8 cellular contexts compared by ENCODE assay signal in genomic region chr15:90931737-90932659, GRCh38. TPM values are rescaled to one million over a fixed set of nuclear protein-coding genes. Genes with fewer than 3 reads are reported as not detected.
A peak's percentile ranks its signal among the peaks of the same experiment; 100 is the strongest.
DNase-seq lines count a peak whose midpoint lies in the region; ATAC-seq, FAIRE-seq and TF ChIP-seq lines count a peak whose summit lies in the region.

TSS of gene HDDC3 (minus strand) at chr15:90932549. CDS start at chr15:90932540, 9 bp downstream.

- H3K36me3 ChIP-seq in HUES64 (ENCODE audit: insufficient read depth, low read length) (peaks cover 8% of the 10 kb centered on the region), OCI-LY7 (ENCODE audit: insufficient read depth, low read length) (no peaks in the 10 kb centered on the region)

- no peaks in the 10 kb centered on the region for H3K9me2 ChIP-seq in OCI-LY7 (ENCODE audit: insufficient read depth, low read length)

- H3K4me2 ChIP-seq in OCI-LY7 (ENCODE audit: low read length) = peak within 1 kb of the TSS; percentile 87

- peak within 1 kb of the TSS; percentile 82 for H2AFZ ChIP-seq in OCI-LY7 (ENCODE audit: low read length)

- 0 out of 2 replicates have a peak within 1 kb of the TSS, but pooled peaks have one; percentile 16 for H3K27ac ChIP-seq in HUES64 (ENCODE audit: low read depth, low read length)
- H3K27ac ChIP-seq in OCI-LY7 (ENCODE audit: low read depth, low read length, poor library complexity, severe bottlenecking) = peak within 1 kb of the TSS; percentile 81
- H3K27ac ChIP-seq in epithelial cell of prostate = peak within 1 kb of the TSS; percentile 77

- no peaks in the 10 kb centered on the region; the same call in 1 of the 2 replicates for H3K4me1 ChIP-seq in HUES64 (ENCODE audit: insufficient read depth, low read length)
- H3K4me1 ChIP-seq in OCI-LY7 (ENCODE audit: insufficient read depth, low read length, poor library complexity, severe bottlenecking) = peaks cover 61% of the 10 kb centered on the region

- DNase-seq in D721Med (ENCODE audit: insufficient read length, low spot score) (peak; percentile 94), OCI-LY7 (ENCODE audit: low spot score) (peak; percentile 95), activated T-cell treated with anti-CD3 and anti-CD28 coated beads for 1 hour (ENCODE audit: low read depth) (peak; percentile 90), epithelial cell of prostate (ENCODE audit: low read depth, low spot score) (no peak), mucosa of gallbladder (ENCODE audit: low spot score) (peak; percentile 91)
- DNase-seq in stimulated activated CD8-positive, alpha-beta memory T cell treated with anti-CD3 and anti-CD28 coated beads, Interleukin-4, amount 100 ng/mL, for 4 hours (ENCODE audit: low read depth in 2 of 2, low spot score in 1 of 2) = peak; percentile 74 to 84

- H3K9ac ChIP-seq in HUES64 (ENCODE audit: low read depth, low read length) = peak within 1 kb of the TSS; percentile 64

- peak; percentile 67 for TF ChIP-seq CTCF in D721Med (IDR thresholded peaks at IDR 0.05; ENCODE audit: insufficient read depth, missing control alignments)
- peak; percentile 92 for TF ChIP-seq CTCF in OCI-LY7 (conservative IDR thresholded peaks at IDR 0.05; ENCODE audit: low read length)

- H3K4me3 ChIP-seq in HUES64 (ENCODE audit: low read length) (peak within 1 kb of the TSS; percentile 75), OCI-LY7 (ENCODE audit: low read depth, low read length, poor library complexity, severe bottlenecking) (peak within 1 kb of the TSS; percentile 79)

- H3K79me2 ChIP-seq in OCI-LY7 (ENCODE audit: insufficient read depth, low read depth, low read length) = peaks cover 17% of the 10 kb centered on the region; the same call in 1 of the 2 replicates

- ATAC-seq in GM21447 (IDR thresholded peaks at IDR 0.05; ENCODE audit: unreplicated experiment) = peak; percentile 49

- no peak for FAIRE-seq in D721Med (lab: Jason Lieb, UNC)

- peaks cover 15% of the 10 kb centered on the region for H3K27me3 ChIP-seq in HUES64 (ENCODE audit: insufficient read depth, low read length)

- H4K20me1 ChIP-seq in OCI-LY7 (ENCODE audit: insufficient read depth, low read length) = no peaks in the 10 kb centered on the region

- 2% methylated on average over 54 of the region's 54 CpGs for WGBS in HUES64

- H3K9me3 ChIP-seq in HUES64 (ENCODE audit: insufficient read depth, low read depth, low read length) (no peaks in the 10 kb centered on the region), OCI-LY7 (ENCODE audit: low read length) (no peaks in the 10 kb centered on the region)

- BruUV-seq in OCI-LY7 (replicated peaks; lab: Mats Ljungman, UMichigan) = no TSS peak

- CTCF ChIA-PET in OCI-LY7 (lab: Charles Lee; ENCODE audit: unreplicated experiment) = interaction anchor here (0.6 to 5.1 kb wide), 10 partner anchors 23 to 284 kb away, joined by 3 to 41 read pairs (median 4); partner anchors contain the start of genes MAN2A2 and RCCD1

- POLR2A ChIA-PET in OCI-LY7 (lab: Charles Lee) = interaction anchor here (0.5 to 7.2 kb wide), 19 partner anchors 9 to 832 kb away, joined by 3 to 58 read pairs (median 4); partner anchors contain the start of genes BLM, MAN2A2 and RCCD1

- intact Hi-C loops in OCI-LY7 (cut with micrococcal nuclease; ENCODE audit: unreplicated experiment) = loop anchor here (1.0 to 5.0 kb wide), 4 partner anchors 30 to 665 kb away; partner anchors contain the start of genes IQGAP1 and NGRN

RNA-seq across cellular contexts. Expression of gene HDDC3, which starts in this region (rescaled TPM):
- 10.5 TPM for polyA plus RNA-seq in HUES64 (2013, experiment 1 of 2)
- 12.4 TPM for polyA plus RNA-seq in HUES64 (2013, experiment 2 of 2)
- 31.8 and 35.8 TPM in 2 replicates for total RNA-seq in OCI-LY7 (2014; rRNA removed; shearing (Covaris generic))
- total RNA-seq in OCI-LY7 (2022) (38.6 and 39.7 TPM in 2 replicates), mucosa of gallbladder (20.9 TPM)

Comparison
In these comparisons a context has a peak if more than half of its experiments do, and no peak if none do; other contexts are left out.
1. H3K27ac ChIP-seq: peak in every context shown above with its lines; median percentile 81 in OCI-LY7; 77 in epithelial cell of prostate; 16 in HUES64.